In genomic region chr22:18023509-18024275, GRCh38 we compare ENCODE assay signal across 8 cellular contexts. TPM values are rescaled to one million over a fixed set of nuclear protein-coding genes. Genes with fewer than 3 reads are reported as not detected.
DNase-seq lines count a peak whose midpoint lies in the region; ATAC-seq and TF ChIP-seq lines count a peak whose summit lies in the region.

No MANE protein-coding gene starts in this region.

- H3K36me3 ChIP-seq in mucosa of rectum (ENCODE audit: control insufficient read depth in 2 of 2, insufficient read depth in 2 of 2, low read length in 2 of 2) = no peaks in the 10 kb centered on the region
- no peaks in the 10 kb centered on the region for H3K36me3 ChIP-seq in suprapubic skin

- no peak for ATAC-seq in GM18517 (IDR thresholded peaks at IDR 0.05; ENCODE audit: unreplicated experiment)

- no peak for TF ChIP-seq EP300 in suprapubic skin (IDR thresholded peaks at IDR 0.05)

- peak overlapping the region; percentile 74 to 83 for H3K9ac ChIP-seq in mucosa of rectum (ENCODE audit: low read depth in 1 of 2, low read length in 2 of 2)

- peaks cover 0 to 5% of the 10 kb centered on the region in 2 donors for H3K27me3 ChIP-seq in mucosa of rectum (ENCODE audit: control insufficient read depth in 2 of 2, insufficient read depth in 2 of 2, low read length in 2 of 2)
- H3K27me3 ChIP-seq in suprapubic skin = no peaks in the 10 kb centered on the region

- H3K4me3 ChIP-seq in fibroblast of mammary gland (ENCODE audit: control insufficient read depth, low read depth, low read length) (peak overlapping the region; percentile 54), mucosa of rectum (ENCODE audit: low read length in 2 of 2) (peak overlapping the region; percentile 86 to 87), suprapubic skin (peak overlapping the region; percentile 66)

- H3K9me3 ChIP-seq in mucosa of rectum (ENCODE audit: control insufficient read depth in 2 of 2, low read length in 2 of 2) (no peaks in the 10 kb centered on the region), suprapubic skin (no peaks in the 10 kb centered on the region)

- no peak for TF ChIP-seq POLR2A in suprapubic skin (IDR thresholded peaks at IDR 0.05)

- DNase-seq in AG09319 (ENCODE audit: extremely low read depth, low read depth) (peak; percentile 62), GM19240 (ENCODE audit: insufficient read length, low spot score) (peak; percentile 27), NCI-H510A (lab: John Stamatoyannopoulos, UW) (peak; percentile 36), fibroblast of mammary gland (ENCODE audit: low read depth) (peak; percentile 89), suprapubic skin (ENCODE audit: low spot score in 2 of 2) (peak; percentile 84 to 91)
- peak; percentile 51 to 58 for DNase-seq in activated T-cell treated with anti-CD3 and anti-CD28 coated beads, Interleukin-2, amount 50 U/mL, for 48 hours

- TF ChIP-seq CTCF in AG09319 (IDR thresholded peaks at IDR 0.05; ENCODE audit: low read depth, low read length) = no peak
- TF ChIP-seq CTCF in fibroblast of mammary gland (conservative IDR thresholded peaks at IDR 0.05; ENCODE audit: control insufficient read depth, insufficient read depth, low read depth, low read length) = no peak
- TF ChIP-seq CTCF in suprapubic skin (IDR thresholded peaks at IDR 0.05) = no peak

- WGBS in suprapubic skin = under 1% methylated on average over 24 of the region's 47 CpGs

- peaks cover 12 to 14% of the 10 kb centered on the region in 2 donors for H3K4me1 ChIP-seq in mucosa of rectum (ENCODE audit: control insufficient read depth in 2 of 2, insufficient read depth in 2 of 2, low read length in 2 of 2)
- peaks cover 24% of the 10 kb centered on the region for H3K4me1 ChIP-seq in suprapubic skin

- H3K27ac ChIP-seq in mucosa of rectum (ENCODE audit: low read depth in 2 of 2, low read length in 2 of 2) = peak overlapping the region; percentile 85 to 86
- peak overlapping the region; percentile 81 for H3K27ac ChIP-seq in suprapubic skin

RNA-seq across cellular contexts. Expression of gene MICAL3, which starts 0.7 kb away (rescaled TPM):
- 10 to 100 TPM; 30.4 to 57.1 (median 37.7) TPM for total RNA-seq in suprapubic skin

RNA-seq across cellular contexts. Expression of gene PEX26, which starts 54.1 kb away (rescaled TPM):
- 10 to 100 TPM; 31.7 to 47.3 (median 39.1) TPM for total RNA-seq in suprapubic skin

Comparison
In these comparisons a context has a peak if more than half of its experiments do, and no peak if none do; other contexts are left out.
1. DNase-seq: peak in every context shown above with its lines; median percentile 89 in fibroblast of mammary gland; 88 in suprapubic skin; 62 in AG09319; 54 in activated T-cell treated with anti-CD3 and anti-CD28 coated beads, Interleukin-2, amount 50 U/mL, for 48 hours; 36 in NCI-H510A; 27 in GM19240.